17 cellular contexts compared by ENCODE assay signal in the genomic region with DNA sequence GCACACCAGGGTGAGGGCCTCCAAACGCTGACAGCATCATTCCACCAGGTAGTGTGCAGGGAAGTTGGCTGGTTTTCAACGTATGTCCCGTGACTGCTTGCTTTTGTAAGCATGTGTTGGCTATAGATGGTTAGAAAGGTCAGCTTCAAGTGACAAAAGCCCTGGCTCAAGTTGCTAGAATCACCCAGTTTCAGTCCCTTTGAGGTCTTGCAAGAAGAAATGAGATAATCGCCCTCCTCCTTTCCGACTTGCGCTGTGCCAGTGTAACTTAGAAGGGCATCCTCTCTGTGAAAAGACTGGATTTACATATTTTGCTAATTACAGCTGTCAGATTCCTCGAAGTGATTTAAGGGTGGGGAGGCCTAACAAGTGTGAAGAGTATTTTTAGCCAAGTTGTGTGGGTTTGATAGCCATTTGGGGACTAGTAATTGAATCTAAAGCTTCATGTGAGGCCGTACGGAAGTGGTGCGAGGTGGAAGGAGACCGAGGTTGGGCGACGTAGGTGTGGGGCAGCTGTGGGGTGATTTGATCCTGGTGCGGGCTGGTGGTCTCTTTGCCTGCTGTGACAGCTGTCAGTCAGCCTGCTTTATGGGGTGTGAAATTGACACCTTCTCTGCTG.
DNase-seq lines count a peak whose midpoint lies in the region; ATAC-seq and TF ChIP-seq lines count a peak whose summit lies in the region.
"Had no signal": no experiment of that assay in that cellular context is flagged by ENCODE, and none has a peak within 500 bp of the region (broad histone marks: within the 10 kb centered on the region; RNA-seq: fewer than 3 reads in every experiment).

No MANE protein-coding gene starts in this region.

- no peak overlapping the region for H3K4me3 Mint-ChIP-seq in central memory CD8-positive, alpha-beta T cell
- H3K4me3 Mint-ChIP-seq: endodermal cell, HFFc6 had no signal

- TF ChIP-seq CTCF in mucosa of descending colon (IDR thresholded peaks at IDR 0.05) = no peak

- peaks cover 6% of the 10 kb centered on the region for H3K9me3 Mint-ChIP-seq in central memory CD8-positive, alpha-beta T cell

- no peaks in the 10 kb centered on the region for H3K36me3 Mint-ChIP-seq in central memory CD8-positive, alpha-beta T cell (ENCODE audit: insufficient read depth)

- H3K36me3 ChIP-seq in mucosa of descending colon (ENCODE audit: low read depth) = no peaks in the 10 kb centered on the region
- H3K36me3 ChIP-seq: thoracic aorta had no signal

- ATAC-seq in left ventricle myocardium superior = peak; percentile 60
- ATAC-seq in Right ventricle myocardium inferior = no peak
- ATAC-seq in central memory CD8-positive, alpha-beta T cell (replicated peaks; ENCODE audit: extremely low read depth, poor library complexity, severe bottlenecking) = no peak
- ATAC-seq in mucosa of descending colon = no peak
- ATAC-seq: activated naive CD4-positive, alpha-beta T cell treated with anti-CD3 and anti-CD28 coated beads, Interleukin-2, amount 50 U/mL, for 72 hours; naive thymus-derived CD4-positive, alpha-beta T cell had no signal

- no peaks in the 10 kb centered on the region for H3K27me3 Mint-ChIP-seq in central memory CD8-positive, alpha-beta T cell
- H3K27me3 Mint-ChIP-seq: naive thymus-derived CD4-positive, alpha-beta T cell had no signal

- H3K4me1 ChIP-seq in mucosa of descending colon (ENCODE audit: low read depth) = no peaks in the 10 kb centered on the region

- DNase-seq in left ventricle myocardium superior = no peak
- no peak for DNase-seq in Right ventricle myocardium inferior (ENCODE audit: missing footprints)
- DNase-seq in HEK293T (ENCODE audit: extremely low spot score) = no peak
- DNase-seq in central memory CD8-positive, alpha-beta T cell (ENCODE audit: low spot score in 2 of 2) = no peak
- no peak for DNase-seq in cerebellar cortex (ENCODE audit: low spot score)
- DNase-seq in mucosa of descending colon = no peak
- no peak for DNase-seq in occipital lobe (lab: John Stamatoyannopoulos, UW)
- DNase-seq in stimulated activated CD4-positive, alpha-beta T cell treated with anti-CD3 and anti-CD28 coated beads, Interleukin-4, amount 100 ng/mL, for 4 hours = no peak
- DNase-seq: activated CD4-positive, alpha-beta T cell treated with anti-CD3 and anti-CD28 coated beads for 1 hour; Calu3; endodermal cell; HFFc6; naive thymus-derived CD4-positive, alpha-beta T cell; NCI-H2081; retina had no signal

- intact Hi-C loops in left ventricle myocardium superior (cut with micrococcal nuclease) = no loop called here
- intact Hi-C loops in Right ventricle myocardium inferior (cut with DNase I) = no loop called here
- intact Hi-C loops in mucosa of descending colon (cut with DNase I, micrococcal nuclease) = no loop called here

- H3K4me1 Mint-ChIP-seq in central memory CD8-positive, alpha-beta T cell = peaks cover 90% of the 10 kb centered on the region

- CTCF ChIA-PET in HEK293T (lab: Yijun Ruan, JAX) = no interaction called here

- POLR2A ChIA-PET in HEK293T (lab: Yijun Ruan, JAX) = no interaction called here

- H3K27ac Mint-ChIP-seq in central memory CD8-positive, alpha-beta T cell (ENCODE audit: low read depth) = peak overlapping the region; percentile 69
- H3K27ac Mint-ChIP-seq: endodermal cell, HFFc6 had no signal

- H3K9me3 ChIP-seq in mucosa of descending colon = no peaks in the 10 kb centered on the region
- H3K9me3 ChIP-seq: thoracic aorta had no signal

- H3K4me3 ChIP-seq in mucosa of descending colon = no peak overlapping the region
- H3K4me3 ChIP-seq: thoracic aorta had no signal

TF ChIP-seq in HEK293T, 16 proteins besides CTCF, POLR2A, EP300 and RAD21:
- TF ChIP-seq, protein P1, sequence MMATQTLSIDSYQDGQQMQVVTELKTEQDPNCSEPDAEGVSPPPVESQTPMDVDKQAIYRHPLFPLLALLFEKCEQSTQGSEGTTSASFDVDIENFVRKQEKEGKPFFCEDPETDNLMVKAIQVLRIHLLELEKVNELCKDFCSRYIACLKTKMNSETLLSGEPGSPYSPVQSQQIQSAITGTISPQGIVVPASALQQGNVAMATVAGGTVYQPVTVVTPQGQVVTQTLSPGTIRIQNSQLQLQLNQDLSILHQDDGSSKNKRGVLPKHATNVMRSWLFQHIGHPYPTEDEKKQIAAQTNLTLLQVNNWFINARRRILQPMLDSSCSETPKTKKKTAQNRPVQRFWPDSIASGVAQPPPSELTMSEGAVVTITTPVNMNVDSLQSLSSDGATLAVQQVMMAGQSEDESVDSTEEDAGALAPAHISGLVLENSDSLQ (IDR thresholded peaks at IDR 0.05) = peak; percentile 82
- no peak for TF ChIP-seq CTBP1 (IDR thresholded peaks at IDR 0.05; ENCODE audit: borderline replicate concordance)
